ENCODE assay signal across 17 cellular contexts in the genomic region with DNA sequence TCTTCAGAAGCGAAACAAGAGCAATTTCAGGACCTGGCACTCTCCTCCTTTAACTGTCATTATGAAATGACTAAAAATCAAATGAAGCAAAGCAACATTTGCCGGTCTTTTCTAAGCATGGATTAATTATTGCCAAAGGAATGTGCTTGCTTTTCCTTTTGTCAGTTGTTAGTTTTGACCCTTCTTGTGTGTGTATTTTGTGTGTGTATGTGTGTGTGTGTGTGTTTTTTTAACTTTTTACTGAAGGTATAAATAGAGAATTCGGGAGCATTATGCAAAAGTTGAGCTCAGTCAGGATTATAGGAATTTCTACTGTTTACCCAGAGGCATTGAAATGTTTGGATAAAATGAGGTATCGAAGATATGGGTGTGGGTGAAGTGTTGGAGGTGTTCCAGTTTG.
"Had no signal": no experiment of that assay in that cellular context is flagged by ENCODE, and none has a peak within 500 bp of the region (broad histone marks: within the 10 kb centered on the region; RNA-seq: fewer than 3 reads in every experiment).

No MANE protein-coding gene starts in this region.

- H3K27me3 Mint-ChIP-seq: activated B cell treated with CpG ODN at 0.5 μM for 24 hours; activated CD4-positive, alpha-beta T cell treated with anti-CD3 and anti-CD28 coated beads, Interleukin-2, amount 10 ng/mL, durations not matched to agents 24 days and 14 days; activated naive CD8-positive, alpha-beta T cell treated with anti-CD3 and anti-CD28 coated beads for 36 hours had no signal

- DNase-seq: activated B cell treated with CpG ODN at 0.5 μM for 24 hours; activated CD4-positive, alpha-beta T cell treated with anti-CD3 and anti-CD28 coated beads, Interleukin-2, amount 10 ng/mL, durations not matched to agents 24 days and 14 days; activated CD8-positive, alpha-beta memory T cell treated with anti-CD3 and anti-CD28 coated beads for 24 hours; activated naive CD8-positive, alpha-beta T cell treated with anti-CD3 and anti-CD28 coated beads for 36 hours; brain microvascular endothelial cell; hippocampal formation; left ventricle myocardium superior; stimulated activated CD4-positive, alpha-beta T cell treated with anti-CD3 and anti-CD28 coated beads, Interleukin-1b, Interleukin-23, amount 100 ng/mL, for 48 hours; stomach; upper lobe of right lung had no signal

- H3K4me3 Mint-ChIP-seq: activated B cell treated with CpG ODN at 0.5 μM for 24 hours; activated CD4-positive, alpha-beta T cell treated with anti-CD3 and anti-CD28 coated beads, Interleukin-2, amount 10 ng/mL, durations not matched to agents 24 days and 14 days; activated naive CD8-positive, alpha-beta T cell treated with anti-CD3 and anti-CD28 coated beads for 36 hours; activated T-helper 1 cell treated with anti-CD3 and anti-CD28 coated beads, Interleukin-12 subunit alpha, Interleukin-12 subunit beta, Interleukin-2, Interleukin-4 antibody, amounts not matched to agents 30 ng/mL and 10 ng/mL and 1 ng/mL, durations not matched to agents 14 hours and 24 hours and 36 hours; neural crest cell; T-helper 1 cell treated with Interleukin-12 subunit alpha and Interleukin-12 subunit beta and Interleukin-4 antibody, amounts not matched to agents 30 μg/mL and 1 μg/mL, for 36 hours had no signal

- H3K27ac Mint-ChIP-seq: activated B cell treated with CpG ODN at 0.5 μM for 24 hours; activated CD4-positive, alpha-beta T cell treated with anti-CD3 and anti-CD28 coated beads, Interleukin-2, amount 10 ng/mL, durations not matched to agents 24 days and 14 days; activated naive CD8-positive, alpha-beta T cell treated with anti-CD3 and anti-CD28 coated beads for 36 hours; activated T-helper 1 cell treated with anti-CD3 and anti-CD28 coated beads, Interleukin-12 subunit alpha, Interleukin-12 subunit beta, Interleukin-2, Interleukin-4 antibody, amounts not matched to agents 30 ng/mL and 10 ng/mL and 1 ng/mL, durations not matched to agents 14 hours and 24 hours and 36 hours; T-helper 1 cell treated with Interleukin-12 subunit alpha and Interleukin-12 subunit beta and Interleukin-4 antibody, amounts not matched to agents 30 μg/mL and 1 μg/mL, for 36 hours had no signal

- FAIRE-seq: endometrium, keratinocyte had no signal

- ATAC-seq: esophagus mucosa, left ventricle myocardium superior, upper lobe of right lung had no signal

- H3K4me1 Mint-ChIP-seq: activated B cell treated with CpG ODN at 0.5 μM for 24 hours; activated CD4-positive, alpha-beta T cell treated with anti-CD3 and anti-CD28 coated beads, Interleukin-2, amount 10 ng/mL, durations not matched to agents 24 days and 14 days; activated naive CD8-positive, alpha-beta T cell treated with anti-CD3 and anti-CD28 coated beads for 36 hours; neural crest cell had no signal

- H3K4me1 ChIP-seq: upper lobe of right lung had no signal

- H3K9me3 ChIP-seq: stomach, thoracic aorta, upper lobe of right lung had no signal

- H3K27ac ChIP-seq: brain microvascular endothelial cell, stomach, thoracic aorta, upper lobe of right lung had no signal

- H3K36me3 ChIP-seq: brain microvascular endothelial cell, stomach, thoracic aorta, upper lobe of right lung had no signal

- H3K9me3 Mint-ChIP-seq: activated B cell treated with CpG ODN at 0.5 μM for 24 hours; activated CD4-positive, alpha-beta T cell treated with anti-CD3 and anti-CD28 coated beads, Interleukin-2, amount 10 ng/mL, durations not matched to agents 24 days and 14 days; activated T-helper 1 cell treated with anti-CD3 and anti-CD28 coated beads, Interleukin-12 subunit alpha, Interleukin-12 subunit beta, Interleukin-2, Interleukin-4 antibody, amounts not matched to agents 30 ng/mL and 10 ng/mL and 1 ng/mL, durations not matched to agents 14 hours and 24 hours and 36 hours; neural crest cell; T-helper 1 cell treated with Interleukin-12 subunit alpha and Interleukin-12 subunit beta and Interleukin-4 antibody, amounts not matched to agents 30 μg/mL and 1 μg/mL, for 36 hours had no signal

- H3K4me3 ChIP-seq: stomach, thoracic aorta, upper lobe of right lung had no signal

- H3K36me3 Mint-ChIP-seq: activated naive CD8-positive, alpha-beta T cell treated with anti-CD3 and anti-CD28 coated beads for 36 hours had no signal
